ENCODE assay signal across 1 cellular context in the genomic region with DNA sequence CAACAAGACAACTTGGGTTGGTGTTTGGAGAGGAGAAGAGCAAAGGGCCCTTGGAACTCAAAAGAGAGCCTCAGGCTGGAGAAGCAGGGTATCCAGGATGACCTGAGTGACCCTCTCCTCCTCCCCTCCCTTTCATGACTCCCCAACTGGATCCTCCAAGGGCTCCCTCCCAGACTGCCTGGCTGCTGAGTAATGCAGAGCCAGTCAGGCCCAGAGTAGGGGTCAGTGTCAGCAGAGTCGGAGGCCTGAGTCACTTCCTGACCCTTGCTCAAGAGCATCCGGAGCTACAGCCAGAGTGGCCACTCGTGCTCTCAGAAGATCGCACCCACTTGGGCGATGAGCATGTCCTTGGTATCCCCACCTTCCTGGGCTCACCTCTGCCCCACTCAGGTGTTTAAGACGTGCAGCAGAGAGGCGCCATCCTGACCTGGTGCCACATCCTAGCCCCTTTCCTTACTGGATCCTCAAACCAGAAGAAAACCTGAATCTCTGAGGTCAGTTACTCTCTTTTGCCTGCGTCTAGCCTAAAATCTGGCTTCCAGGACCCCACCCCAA.
TF ChIP-seq lines count a peak whose summit lies in the region.

No MANE protein-coding gene starts in this region.

TF ChIP-seq in HepG2, 621 proteins besides CTCF, POLR2A, EP300 and RAD21 (continued from another document and continues in another):
- TF ChIP-seq ZFP36 (IDR thresholded peaks at IDR 0.05; ENCODE audit: borderline replicate concordance, low read depth, low read length, partially characterized antibody): no peak
- TF ChIP-seq ZFP36L1 (CRISPR knock-in tag; IDR thresholded peaks at IDR 0.05): peak; percentile 49; the same call in 1 of the 2 replicates
- TF ChIP-seq SOX5 (CRISPR knock-in tag; IDR thresholded peaks at IDR 0.05; ENCODE audit: borderline replicate concordance): peak; percentile 62; the same call in 1 of the 2 replicates
- TF ChIP-seq, protein P1, sequence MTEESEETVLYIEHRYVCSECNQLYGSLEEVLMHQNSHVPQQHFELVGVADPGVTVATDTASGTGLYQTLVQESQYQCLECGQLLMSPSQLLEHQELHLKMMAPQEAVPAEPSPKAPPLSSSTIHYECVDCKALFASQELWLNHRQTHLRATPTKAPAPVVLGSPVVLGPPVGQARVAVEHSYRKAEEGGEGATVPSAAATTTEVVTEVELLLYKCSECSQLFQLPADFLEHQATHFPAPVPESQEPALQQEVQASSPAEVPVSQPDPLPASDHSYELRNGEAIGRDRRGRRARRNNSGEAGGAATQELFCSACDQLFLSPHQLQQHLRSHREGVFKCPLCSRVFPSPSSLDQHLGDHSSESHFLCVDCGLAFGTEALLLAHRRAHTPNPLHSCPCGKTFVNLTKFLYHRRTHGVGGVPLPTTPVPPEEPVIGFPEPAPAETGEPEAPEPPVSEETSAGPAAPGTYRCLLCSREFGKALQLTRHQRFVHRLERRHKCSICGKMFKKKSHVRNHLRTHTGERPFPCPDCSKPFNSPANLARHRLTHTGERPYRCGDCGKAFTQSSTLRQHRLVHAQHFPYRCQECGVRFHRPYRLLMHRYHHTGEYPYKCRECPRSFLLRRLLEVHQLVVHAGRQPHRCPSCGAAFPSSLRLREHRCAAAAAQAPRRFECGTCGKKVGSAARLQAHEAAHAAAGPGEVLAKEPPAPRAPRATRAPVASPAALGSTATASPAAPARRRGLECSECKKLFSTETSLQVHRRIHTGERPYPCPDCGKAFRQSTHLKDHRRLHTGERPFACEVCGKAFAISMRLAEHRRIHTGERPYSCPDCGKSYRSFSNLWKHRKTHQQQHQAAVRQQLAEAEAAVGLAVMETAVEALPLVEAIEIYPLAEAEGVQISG (CRISPR knock-in tag; IDR thresholded peaks at IDR 0.05): peak; percentile 53; the same call in 1 of the 2 replicates
- no peak for TF ChIP-seq KLF9 (CRISPR knock-in tag; IDR thresholded peaks at IDR 0.05; ENCODE audit: low read depth)
- TF ChIP-seq ZNF530 (CRISPR knock-in tag; IDR thresholded peaks at IDR 0.05; ENCODE audit: low read depth): no peak
- no peak for TF ChIP-seq BRD4 (CRISPR knock-in tag; IDR thresholded peaks at IDR 0.05)
- TF ChIP-seq ZNF562 (CRISPR knock-in tag; IDR thresholded peaks at IDR 0.05; ENCODE audit: borderline replicate concordance): no peak
- TF ChIP-seq ZNF317 (CRISPR knock-in tag; IDR thresholded peaks at IDR 0.05): no peak
- peak; percentile 73; the same call in 1 of the 2 replicates for TF ChIP-seq HMG20A (CRISPR knock-in tag; IDR thresholded peaks at IDR 0.05; ENCODE audit: borderline replicate concordance)
- TF ChIP-seq, protein P2, sequence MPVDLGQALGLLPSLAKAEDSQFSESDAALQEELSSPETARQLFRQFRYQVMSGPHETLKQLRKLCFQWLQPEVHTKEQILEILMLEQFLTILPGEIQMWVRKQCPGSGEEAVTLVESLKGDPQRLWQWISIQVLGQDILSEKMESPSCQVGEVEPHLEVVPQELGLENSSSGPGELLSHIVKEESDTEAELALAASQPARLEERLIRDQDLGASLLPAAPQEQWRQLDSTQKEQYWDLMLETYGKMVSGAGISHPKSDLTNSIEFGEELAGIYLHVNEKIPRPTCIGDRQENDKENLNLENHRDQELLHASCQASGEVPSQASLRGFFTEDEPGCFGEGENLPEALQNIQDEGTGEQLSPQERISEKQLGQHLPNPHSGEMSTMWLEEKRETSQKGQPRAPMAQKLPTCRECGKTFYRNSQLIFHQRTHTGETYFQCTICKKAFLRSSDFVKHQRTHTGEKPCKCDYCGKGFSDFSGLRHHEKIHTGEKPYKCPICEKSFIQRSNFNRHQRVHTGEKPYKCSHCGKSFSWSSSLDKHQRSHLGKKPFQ (CRISPR knock-in tag; IDR thresholded peaks at IDR 0.05; ENCODE audit: insufficient replicate concordance): no peak
- no peak for TF ChIP-seq SOX6 (IDR thresholded peaks at IDR 0.05)
- peak; percentile 58 for TF ChIP-seq SOX6 (CRISPR knock-in tag; IDR thresholded peaks at IDR 0.05)
- TF ChIP-seq, protein P3, sequence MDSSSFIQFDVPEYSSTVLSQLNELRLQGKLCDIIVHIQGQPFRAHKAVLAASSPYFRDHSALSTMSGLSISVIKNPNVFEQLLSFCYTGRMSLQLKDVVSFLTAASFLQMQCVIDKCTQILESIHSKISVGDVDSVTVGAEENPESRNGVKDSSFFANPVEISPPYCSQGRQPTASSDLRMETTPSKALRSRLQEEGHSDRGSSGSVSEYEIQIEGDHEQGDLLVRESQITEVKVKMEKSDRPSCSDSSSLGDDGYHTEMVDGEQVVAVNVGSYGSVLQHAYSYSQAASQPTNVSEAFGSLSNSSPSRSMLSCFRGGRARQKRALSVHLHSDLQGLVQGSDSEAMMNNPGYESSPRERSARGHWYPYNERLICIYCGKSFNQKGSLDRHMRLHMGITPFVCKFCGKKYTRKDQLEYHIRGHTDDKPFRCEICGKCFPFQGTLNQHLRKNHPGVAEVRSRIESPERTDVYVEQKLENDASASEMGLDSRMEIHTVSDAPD (CRISPR knock-in tag; IDR thresholded peaks at IDR 0.05): no peak
- TF ChIP-seq, protein P4, sequence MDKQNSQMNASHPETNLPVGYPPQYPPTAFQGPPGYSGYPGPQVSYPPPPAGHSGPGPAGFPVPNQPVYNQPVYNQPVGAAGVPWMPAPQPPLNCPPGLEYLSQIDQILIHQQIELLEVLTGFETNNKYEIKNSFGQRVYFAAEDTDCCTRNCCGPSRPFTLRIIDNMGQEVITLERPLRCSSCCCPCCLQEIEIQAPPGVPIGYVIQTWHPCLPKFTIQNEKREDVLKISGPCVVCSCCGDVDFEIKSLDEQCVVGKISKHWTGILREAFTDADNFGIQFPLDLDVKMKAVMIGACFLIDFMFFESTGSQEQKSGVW (CRISPR knock-in tag; IDR thresholded peaks at IDR 0.05; ENCODE audit: borderline replicate concordance): no peak
- TF ChIP-seq, protein P5, sequence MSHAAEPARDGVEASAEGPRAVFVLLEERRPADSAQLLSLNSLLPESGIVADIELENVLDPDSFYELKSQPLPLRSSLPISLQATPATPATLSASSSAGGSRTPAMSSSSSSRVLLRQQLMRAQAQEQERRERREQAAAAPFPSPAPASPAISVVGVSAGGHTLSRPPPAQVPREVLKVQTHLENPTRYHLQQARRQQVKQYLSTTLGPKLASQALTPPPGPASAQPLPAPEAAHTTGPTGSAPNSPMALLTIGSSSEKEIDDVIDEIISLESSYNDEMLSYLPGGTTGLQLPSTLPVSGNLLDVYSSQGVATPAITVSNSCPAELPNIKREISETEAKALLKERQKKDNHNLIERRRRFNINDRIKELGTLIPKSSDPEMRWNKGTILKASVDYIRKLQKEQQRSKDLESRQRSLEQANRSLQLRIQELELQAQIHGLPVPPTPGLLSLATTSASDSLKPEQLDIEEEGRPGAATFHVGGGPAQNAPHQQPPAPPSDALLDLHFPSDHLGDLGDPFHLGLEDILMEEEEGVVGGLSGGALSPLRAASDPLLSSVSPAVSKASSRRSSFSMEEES (CRISPR knock-in tag; IDR thresholded peaks at IDR 0.05): peak; percentile 70; the same call in 1 of the 2 replicates
- no peak for TF ChIP-seq ZNF264 (CRISPR knock-in tag; IDR thresholded peaks at IDR 0.05)
- no peak for TF ChIP-seq ZFP36L2 (CRISPR knock-in tag; IDR thresholded peaks at IDR 0.05)
- TF ChIP-seq ADNP (CRISPR knock-in tag; IDR thresholded peaks at IDR 0.05): no peak
- no peak for TF ChIP-seq EED (CRISPR knock-in tag; IDR thresholded peaks at IDR 0.05)
- no peak for TF ChIP-seq ZC3H13 (CRISPR knock-in tag; IDR thresholded peaks at IDR 0.05)
- TF ChIP-seq HIVEP1 (CRISPR knock-in tag; IDR thresholded peaks at IDR 0.05): peak; percentile 48; the same call in 1 of the 2 replicates
- TF ChIP-seq, protein P6, sequence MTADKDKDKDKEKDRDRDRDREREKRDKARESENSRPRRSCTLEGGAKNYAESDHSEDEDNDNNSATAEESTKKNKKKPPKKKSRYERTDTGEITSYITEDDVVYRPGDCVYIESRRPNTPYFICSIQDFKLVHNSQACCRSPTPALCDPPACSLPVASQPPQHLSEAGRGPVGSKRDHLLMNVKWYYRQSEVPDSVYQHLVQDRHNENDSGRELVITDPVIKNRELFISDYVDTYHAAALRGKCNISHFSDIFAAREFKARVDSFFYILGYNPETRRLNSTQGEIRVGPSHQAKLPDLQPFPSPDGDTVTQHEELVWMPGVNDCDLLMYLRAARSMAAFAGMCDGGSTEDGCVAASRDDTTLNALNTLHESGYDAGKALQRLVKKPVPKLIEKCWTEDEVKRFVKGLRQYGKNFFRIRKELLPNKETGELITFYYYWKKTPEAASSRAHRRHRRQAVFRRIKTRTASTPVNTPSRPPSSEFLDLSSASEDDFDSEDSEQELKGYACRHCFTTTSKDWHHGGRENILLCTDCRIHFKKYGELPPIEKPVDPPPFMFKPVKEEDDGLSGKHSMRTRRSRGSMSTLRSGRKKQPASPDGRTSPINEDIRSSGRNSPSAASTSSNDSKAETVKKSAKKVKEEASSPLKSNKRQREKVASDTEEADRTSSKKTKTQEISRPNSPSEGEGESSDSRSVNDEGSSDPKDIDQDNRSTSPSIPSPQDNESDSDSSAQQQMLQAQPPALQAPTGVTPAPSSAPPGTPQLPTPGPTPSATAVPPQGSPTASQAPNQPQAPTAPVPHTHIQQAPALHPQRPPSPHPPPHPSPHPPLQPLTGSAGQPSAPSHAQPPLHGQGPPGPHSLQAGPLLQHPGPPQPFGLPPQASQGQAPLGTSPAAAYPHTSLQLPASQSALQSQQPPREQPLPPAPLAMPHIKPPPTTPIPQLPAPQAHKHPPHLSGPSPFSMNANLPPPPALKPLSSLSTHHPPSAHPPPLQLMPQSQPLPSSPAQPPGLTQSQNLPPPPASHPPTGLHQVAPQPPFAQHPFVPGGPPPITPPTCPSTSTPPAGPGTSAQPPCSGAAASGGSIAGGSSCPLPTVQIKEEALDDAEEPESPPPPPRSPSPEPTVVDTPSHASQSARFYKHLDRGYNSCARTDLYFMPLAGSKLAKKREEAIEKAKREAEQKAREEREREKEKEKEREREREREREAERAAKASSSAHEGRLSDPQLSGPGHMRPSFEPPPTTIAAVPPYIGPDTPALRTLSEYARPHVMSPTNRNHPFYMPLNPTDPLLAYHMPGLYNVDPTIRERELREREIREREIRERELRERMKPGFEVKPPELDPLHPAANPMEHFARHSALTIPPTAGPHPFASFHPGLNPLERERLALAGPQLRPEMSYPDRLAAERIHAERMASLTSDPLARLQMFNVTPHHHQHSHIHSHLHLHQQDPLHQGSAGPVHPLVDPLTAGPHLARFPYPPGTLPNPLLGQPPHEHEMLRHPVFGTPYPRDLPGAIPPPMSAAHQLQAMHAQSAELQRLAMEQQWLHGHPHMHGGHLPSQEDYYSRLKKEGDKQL (CRISPR knock-in tag; IDR thresholded peaks at IDR 0.05; ENCODE audit: low read depth): no peak
- TF ChIP-seq BRCA1 (CRISPR knock-in tag; IDR thresholded peaks at IDR 0.05): no peak
- TF ChIP-seq POLR2AphosphoS2 (IDR thresholded peaks at IDR 0.05; ENCODE audit: low read depth, low read length): no peak
- TF ChIP-seq PAX8 (CRISPR knock-in tag; IDR thresholded peaks at IDR 0.05; ENCODE audit: borderline replicate concordance): no peak
- no peak for TF ChIP-seq ZNF263 (CRISPR knock-in tag; IDR thresholded peaks at IDR 0.05)
- TF ChIP-seq ZNF33A (CRISPR knock-in tag; IDR thresholded peaks at IDR 0.05; ENCODE audit: borderline replicate concordance): no peak
- no peak for TF ChIP-seq ZNF879 (CRISPR knock-in tag; IDR thresholded peaks at IDR 0.05)
- TF ChIP-seq ZNF337 (CRISPR knock-in tag; IDR thresholded peaks at IDR 0.05; ENCODE audit: borderline replicate concordance, low read depth): no peak
- TF ChIP-seq, protein P7, sequence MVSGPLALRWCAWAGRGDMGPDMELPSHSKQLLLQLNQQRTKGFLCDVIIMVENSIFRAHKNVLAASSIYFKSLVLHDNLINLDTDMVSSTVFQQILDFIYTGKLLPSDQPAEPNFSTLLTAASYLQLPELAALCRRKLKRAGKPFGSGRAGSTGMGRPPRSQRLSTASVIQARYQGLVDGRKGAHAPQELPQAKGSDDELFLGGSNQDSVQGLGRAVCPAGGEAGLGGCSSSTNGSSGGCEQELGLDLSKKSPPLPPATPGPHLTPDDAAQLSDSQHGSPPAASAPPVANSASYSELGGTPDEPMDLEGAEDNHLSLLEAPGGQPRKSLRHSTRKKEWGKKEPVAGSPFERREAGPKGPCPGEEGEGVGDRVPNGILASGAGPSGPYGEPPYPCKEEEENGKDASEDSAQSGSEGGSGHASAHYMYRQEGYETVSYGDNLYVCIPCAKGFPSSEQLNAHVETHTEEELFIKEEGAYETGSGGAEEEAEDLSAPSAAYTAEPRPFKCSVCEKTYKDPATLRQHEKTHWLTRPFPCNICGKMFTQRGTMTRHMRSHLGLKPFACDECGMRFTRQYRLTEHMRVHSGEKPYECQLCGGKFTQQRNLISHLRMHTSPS (CRISPR knock-in tag; IDR thresholded peaks at IDR 0.05; ENCODE audit: low read depth): no peak
- TF ChIP-seq, protein P8, sequence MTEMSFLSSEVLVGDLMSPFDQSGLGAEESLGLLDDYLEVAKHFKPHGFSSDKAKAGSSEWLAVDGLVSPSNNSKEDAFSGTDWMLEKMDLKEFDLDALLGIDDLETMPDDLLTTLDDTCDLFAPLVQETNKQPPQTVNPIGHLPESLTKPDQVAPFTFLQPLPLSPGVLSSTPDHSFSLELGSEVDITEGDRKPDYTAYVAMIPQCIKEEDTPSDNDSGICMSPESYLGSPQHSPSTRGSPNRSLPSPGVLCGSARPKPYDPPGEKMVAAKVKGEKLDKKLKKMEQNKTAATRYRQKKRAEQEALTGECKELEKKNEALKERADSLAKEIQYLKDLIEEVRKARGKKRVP (CRISPR knock-in tag; IDR thresholded peaks at IDR 0.05): no peak; a peak in 1 of 4 replicates
- no peak for TF ChIP-seq SRSF1 (optimal IDR thresholded peaks at IDR 0.05; ENCODE audit: low read depth, low read length)
- TF ChIP-seq KDM5B (CRISPR knock-in tag; IDR thresholded peaks at IDR 0.05; ENCODE audit: borderline replicate concordance): no peak
- TF ChIP-seq KDM1A (CRISPR knock-in tag; IDR thresholded peaks at IDR 0.05): 0 out of 2 replicates have a peak, but pooled peaks have one; percentile 38
- no peak for TF ChIP-seq KDM5A (IDR thresholded peaks at IDR 0.05; ENCODE audit: borderline replicate concordance, low read length)
- TF ChIP-seq FOXC1 (CRISPR knock-in tag; IDR thresholded peaks at IDR 0.05; ENCODE audit: borderline replicate concordance): no peak
- no peak; the same call in 1 of the 2 replicates for TF ChIP-seq ARNT2 (CRISPR knock-in tag; IDR thresholded peaks at IDR 0.05; ENCODE audit: low read depth)
- TF ChIP-seq SYNCRIP (IDR thresholded peaks at IDR 0.05; ENCODE audit: insufficient read depth, low read depth, low read length): no peak
- TF ChIP-seq, protein P9, sequence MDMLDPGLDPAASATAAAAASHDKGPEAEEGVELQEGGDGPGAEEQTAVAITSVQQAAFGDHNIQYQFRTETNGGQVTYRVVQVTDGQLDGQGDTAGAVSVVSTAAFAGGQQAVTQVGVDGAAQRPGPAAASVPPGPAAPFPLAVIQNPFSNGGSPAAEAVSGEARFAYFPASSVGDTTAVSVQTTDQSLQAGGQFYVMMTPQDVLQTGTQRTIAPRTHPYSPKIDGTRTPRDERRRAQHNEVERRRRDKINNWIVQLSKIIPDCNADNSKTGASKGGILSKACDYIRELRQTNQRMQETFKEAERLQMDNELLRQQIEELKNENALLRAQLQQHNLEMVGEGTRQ (IDR thresholded peaks at IDR 0.05; ENCODE audit: low read depth, low read length): no peak
- TF ChIP-seq, protein P9 (CRISPR knock-in tag; IDR thresholded peaks at IDR 0.05; ENCODE audit: borderline replicate concordance): no peak
- peak; percentile 87; the same call in 1 of the 2 replicates for TF ChIP-seq ERF (CRISPR knock-in tag; IDR thresholded peaks at IDR 0.05)
- TF ChIP-seq HES4 (CRISPR knock-in tag; IDR thresholded peaks at IDR 0.05; ENCODE audit: borderline replicate concordance): no peak
